Comparison of ENCODE assay signal across 8 cellular contexts in genomic region chr17:5592382-5592781, GRCh38. TPM values are rescaled to one million over a fixed set of nuclear protein-coding genes. Genes with fewer than 3 reads are reported as not detected.
DNase-seq lines count a peak whose midpoint lies in the region; ATAC-seq, FAIRE-seq and TF ChIP-seq lines count a peak whose summit lies in the region.

No MANE protein-coding gene starts in this region.

- no TSS peak for BruUV-seq in GM12878 (replicated peaks; lab: Mats Ljungman, UMichigan)

- H3K4me2 ChIP-seq in GM12878 (ENCODE audit: control insufficient read depth, insufficient read depth): no peak overlapping the region

- H3K27me3 ChIP-seq in right cardiac atrium (ENCODE audit: control insufficient read depth, insufficient read depth) (peaks cover 2% of the 10 kb centered on the region), GM12878 (replicated peaks in 1 of 2; ENCODE audit: control insufficient read depth in 2 of 2, insufficient read depth in 2 of 2, low read length in 1 of 2) (no peaks in the 10 kb centered on the region)

- TF ChIP-seq CTCF in GM12878 (IDR thresholded peaks at IDR 0.05 in 2 of 3, conservative IDR thresholded peaks at IDR 0.05 in 1 of 3; ENCODE audit: control insufficient read depth in 2 of 3, extremely low read depth in 1 of 3, insufficient read depth in 1 of 3, low read depth in 3 of 3, low read length in 3 of 3) (peak; percentile 31 to 67 (median 50); a peak in 4 of 6 replicates), kidney (IDR thresholded peaks at IDR 0.05; ENCODE audit: borderline replicate concordance, extremely low read depth, insufficient read depth) (peak; percentile 57)

- TF ChIP-seq RAD21 in GM12878 (IDR thresholded peaks at IDR 0.05; ENCODE audit: insufficient read depth, low read depth, low read length): peak; percentile 81

- DNase-seq in Right ventricle myocardium superior (no peak), right cardiac atrium (no peak), NCI-H2227 (lab: John Stamatoyannopoulos, UW; ENCODE audit: unreplicated experiment) (peak; percentile 44), GM12878 (ENCODE audit: low read depth, low spot score) (no peak), kidney (no peak), urothelium cell line (ENCODE audit: low spot score) (peak; percentile 31), GDM1 (lab: John Stamatoyannopoulos, UW) (no peak)

- RAD21 ChIA-PET in GM12878 (lab: Charles Lee; ENCODE audit: unreplicated experiment): interaction anchor here (0.8 to 0.9 kb wide), 2 partner anchors 114 to 829 kb away, joined by 3 to 4 read pairs; no protein-coding TSS in a partner anchor

- no peak overlapping the region for H2AFZ ChIP-seq in GM12878 (ENCODE audit: control insufficient read depth, low read depth, low read length)

- SMC1A ChIA-PET in GM12878 (lab: Charles Lee; ENCODE audit: uncharacterized antibody, unreplicated experiment): interaction anchor here (0.6 to 3.5 kb wide), 5 partner anchors 12 to 832 kb away, joined by 3 to 11 read pairs (median 4); no protein-coding TSS in a partner anchor

- CTCF ChIA-PET in GM12878 (lab: Yijun Ruan, JAX): interaction anchor here (0.7 to 5.2 kb wide), 17 partner anchors 10 to 1307 kb away, joined by 3 to 45 read pairs (median 4); partner anchors contain the start of gene AIPL1

- H4K20me1 ChIP-seq in GM12878 (ENCODE audit: control insufficient read depth, insufficient read depth): peaks cover 5% of the 10 kb centered on the region

- H3K4me3 ChIP-seq in right cardiac atrium (ENCODE audit: low read length) (no peak overlapping the region), GM12878 (no peak overlapping the region), kidney (ENCODE audit: low read length in 2 of 2) (no peak overlapping the region)

- H3K27ac ChIP-seq in right cardiac atrium (ENCODE audit: low read length) (no peak overlapping the region), GM12878 (ENCODE audit: control insufficient read depth, insufficient read depth) (no peak overlapping the region), kidney (ENCODE audit: low read depth in 2 of 2, low read length in 2 of 2) (no peak overlapping the region)

- ATAC-seq in Right ventricle myocardium superior (ENCODE audit: poor library complexity): peak; percentile 68
- ATAC-seq in right cardiac atrium: no peak
- ATAC-seq in GM12878: peak; percentile 70
- no peak for ATAC-seq in HG02759 (IDR thresholded peaks at IDR 0.05; ENCODE audit: unreplicated experiment)

- peak; percentile 44 for FAIRE-seq in GM12878 (lab: Jason Lieb, UNC)
- FAIRE-seq in kidney (lab: Jason Lieb, UNC): no peak
- FAIRE-seq in urothelium cell line (lab: Jason Lieb, UNC): no peak

- no peaks in the 10 kb centered on the region for H3K4me1 ChIP-seq in right cardiac atrium (ENCODE audit: control insufficient read depth, insufficient read depth, low read length)
- H3K4me1 ChIP-seq in GM12878 (ENCODE audit: control insufficient read depth, insufficient read depth, low read length): no peaks in the 10 kb centered on the region
- no peaks in the 10 kb centered on the region for H3K4me1 ChIP-seq in kidney (ENCODE audit: control insufficient read depth in 1 of 2, insufficient read depth in 1 of 2, low read depth in 1 of 2, low read length in 2 of 2)

- in situ Hi-C loops in GM12878 (cut with MboI): no loop called here

- no peak for TF ChIP-seq POLR2A in GM12878 (IDR thresholded peaks at IDR 0.05; ENCODE audit: low read depth, low read length)

- H3K36me3 ChIP-seq in GM12878 (ENCODE audit: control insufficient read depth in 2 of 2, insufficient read depth in 2 of 2, low read length in 1 of 2): no peaks in the 10 kb centered on the region
- H3K36me3 ChIP-seq in kidney (ENCODE audit: control insufficient read depth in 1 of 2, insufficient read depth in 2 of 2, low read length in 2 of 2): no peaks in the 10 kb centered on the region

- TF ChIP-seq EP300 in GM12878 (IDR thresholded peaks at IDR 0.05; ENCODE audit: borderline replicate concordance in 1 of 2, control insufficient read depth in 1 of 2, low read depth in 2 of 2, low read length in 2 of 2): no peak

- no peaks in the 10 kb centered on the region for H3K79me2 ChIP-seq in GM12878 (ENCODE audit: control insufficient read depth, insufficient read depth, low read length)

- H3K9ac ChIP-seq in GM12878 (ENCODE audit: control insufficient read depth, insufficient read depth, low read length) (no peak overlapping the region), kidney (ENCODE audit: low read length in 2 of 2) (no peak overlapping the region)

- H3K9me3 ChIP-seq in right cardiac atrium (ENCODE audit: control insufficient read depth, low read length) (no peaks in the 10 kb centered on the region), GM12878 (replicated peaks; ENCODE audit: control insufficient read depth, insufficient read depth, low read length) (no peaks in the 10 kb centered on the region), kidney (ENCODE audit: control insufficient read depth in 1 of 2, low read length in 2 of 2) (no peaks in the 10 kb centered on the region)

- POLR2A ChIA-PET in GM12878 (lab: Charles Lee): interaction anchor here (0.6 kb wide), 1 partner anchor 294 kb away, joined by 3 read pairs; no protein-coding TSS in a partner anchor

- 19% methylated on average over 7 of the region's 7 CpGs for WGBS in right cardiac atrium
- WGBS in GM12878 (ENCODE audit: insufficient coverage, insufficient replicate concordance, low lambda C conversion rate, missing lambda C conversion rate): 13% methylated on average over 7 of the region's 7 CpGs

- intact Hi-C loops in Right ventricle myocardium superior (cut with DNase I) (loop anchor here (5.0 kb wide), 2 partner anchors 120 to 455 kb away; no protein-coding TSS in a partner anchor), right cardiac atrium (cut with DNase I) (loop anchor here in 3 of 4 donors (5.0 to 10.0 kb wide), 3 partner anchors 112 to 460 kb away; no protein-coding TSS in a partner anchor), GM12878 (cut with micrococcal nuclease; ENCODE audit: unreplicated experiment) (no loop called here), kidney (cut with DNase I) (no loop called here)

TF ChIP-seq in GM12878, 131 proteins besides CTCF, POLR2A, EP300 and RAD21:
- TF ChIP-seq SMC3 (IDR thresholded peaks at IDR 0.05; ENCODE audit: borderline replicate concordance, low read length) (peak; percentile 66; the same call in 1 of the 2 replicates), TBL1XR1 (IDR thresholded peaks at IDR 0.05; ENCODE audit: low read depth, low read length) (no peak)
TF ChIP-seq in GM12878: peak in this region for 1.

RNA-seq across cellular contexts. Expression of gene NLRP1, which starts 8.1 kb away (rescaled TPM):
- total RNA-seq in Right ventricle myocardium superior (7.9 TPM), right cardiac atrium (10 to 100 TPM; 10.3 to 17.5 (median 11.6) TPM), GM12878 (2014; rRNA removed) (13.6 and 14.3 TPM in 2 replicates), GM12878 (2014; rRNA removed; fragmentation: Illumina TruSeq; extraction: Trizol) (7.7 and 8.7 TPM in 2 replicates), GM12878 (2021) (17.0 and 17.7 TPM in 2 replicates), kidney (19.6 TPM)
- polyA plus RNA-seq in right cardiac atrium (14.5 TPM), GM12878 (2011; rRNA removed) (12.8 and 18.5 TPM in 2 replicates), GM12878 (2014; fragmentation: Illumina TruSeq; extraction: Trizol) (10.8 and 20.4 TPM in 2 replicates), GM12878 (2014; fragmentation: Nextera tagmentation; extraction: Ambion mirVana) (1 to 10 TPM; 2.8 to 4.2 TPM), GM12878 (2014; rRNA removed) (21.8 and 22.2 TPM in 2 replicates), GM12878 (2016; fragmentation: Nextera tagmentation; extraction: Ambion mirVana) (1 to 10 TPM; 8.0 to 9.5 TPM), kidney (ENCODE audit: insufficient read depth, low read depth, low replicate concordance) (11.4 TPM)
- 66.8 and 87.6 TPM in 2 replicates for total RNA-seq in GM12878 (2013; cell fraction: nucleolus; rRNA removed)
- polyA plus RNA-seq in GM12878 (2011; ENCODE audit: low read depth): 29.2 TPM
- polyA plus RNA-seq in GM12878 (2011; cell fraction: cytosol; rRNA removed): 24.2 and 24.5 TPM in 2 replicates
- polyA plus RNA-seq in GM12878 (2011; cell fraction: nucleus; rRNA removed): 121 and 166 TPM in 2 replicates
- polyA plus RNA-seq in GM12878 (2012): 42.8 and 47.9 TPM in 2 replicates
- 8.2 and 14.8 TPM in 2 replicates for polyA minus RNA-seq in GM12878 (2011; rRNA and poly(A)+ RNA removed)
- polyA minus RNA-seq in GM12878 (2011; cell fraction: cytosol; rRNA and poly(A)+ RNA removed): 2.1 and 3.7 TPM in 2 replicates
- polyA minus RNA-seq in GM12878 (2011; cell fraction: nucleus; rRNA and poly(A)+ RNA removed): 15.2 and 20.7 TPM in 2 replicates

Comparison
In these comparisons a context has a peak if more than half of its experiments do, and no peak if none do; other contexts are left out.
1. ATAC-seq: peak in Right ventricle myocardium superior (single experiment) and GM12878 (single experiment); none in right cardiac atrium (0 of 2) and HG02759 (single experiment).
2. DNase-seq: peak in NCI-H2227 (single experiment) and urothelium cell line (single experiment); none in Right ventricle myocardium superior (single experiment), right cardiac atrium (0 of 3), GM12878 (single experiment), kidney (single experiment) and GDM1 (single experiment).
3. intact Hi-C loops: an anchor here in Right ventricle myocardium superior (5.0 kb wide) and right cardiac atrium (5.0 to 10.0 kb wide); none called in GM12878 and kidney.